1 cellular context compared by ENCODE assay signal in the genomic region with DNA sequence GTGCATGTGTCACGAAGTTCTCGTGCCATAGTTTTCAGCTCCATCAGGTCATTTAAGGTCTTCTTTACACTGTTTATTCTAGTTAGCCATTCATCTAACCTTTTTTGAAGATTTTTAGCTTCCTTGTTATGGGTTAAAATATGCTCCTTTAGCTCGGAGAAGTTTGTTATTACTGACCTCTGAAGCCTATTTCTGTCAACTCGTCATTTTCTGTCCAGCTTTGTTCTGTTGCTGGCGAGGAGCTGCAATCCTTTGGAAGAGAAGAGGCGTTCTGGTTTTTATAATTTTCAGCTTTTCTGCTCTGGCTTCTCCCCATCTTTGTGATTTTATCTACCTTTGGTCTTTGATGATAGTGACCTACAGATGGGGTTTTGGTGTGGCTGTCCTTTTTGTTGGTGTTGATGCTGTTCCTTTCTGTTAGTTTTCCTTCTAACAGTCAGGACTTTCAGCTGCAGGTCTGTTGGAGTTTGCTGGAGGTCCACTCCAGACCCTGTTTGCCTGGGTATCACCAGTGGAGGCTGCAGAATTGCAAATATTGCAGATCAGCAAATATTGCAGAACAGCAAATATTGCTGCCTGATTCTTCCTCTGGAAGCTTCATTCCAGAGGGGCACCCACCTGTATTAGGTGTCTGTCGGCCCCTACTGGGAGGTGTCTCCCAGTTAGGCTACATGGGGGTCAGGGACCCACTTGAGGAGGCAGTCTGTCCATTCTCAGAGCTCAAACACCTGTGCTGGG.
TF ChIP-seq lines count a peak whose summit lies in the region.

No MANE protein-coding gene starts in this region.

TF ChIP-seq in K562, 482 proteins besides CTCF, POLR2A, EP300 and RAD21:
- TF ChIP-seq ZNF316 (IDR thresholded peaks at IDR 0.05): peak; percentile 29; the same call in 1 of the 2 replicates
- TF ChIP-seq C11orf30 (IDR thresholded peaks at IDR 0.05; ENCODE audit: low read depth): peak; percentile 50; the same call in 1 of the 2 replicates
